In genomic region chr18:22658318-22658717, GRCh38 we compare ENCODE assay signal across 35 cellular contexts.
"Had no signal": no experiment of that assay in that cellular context is flagged by ENCODE, and none has a peak within 500 bp of the region (broad histone marks: within the 10 kb centered on the region; RNA-seq: fewer than 3 reads in every experiment).

No MANE protein-coding gene starts in this region.

- DNase-seq: Karpas-422, Kasumi-1, MG63, MM.1S, MV-4-11, NCI-H1048, NCI-H1092, NCI-H1092 treated with DMSO at 0.1 percent for 48 hours, NCI-H1105, NCI-H1105 treated with DMSO at 0.1 percent for 48 hours, NCI-H1417, NCI-H1417 treated with DMSO at 0.1 percent for 48 hours, NCI-H1436, NCI-H1436 treated with DMSO at 0.1 percent for 48 hours, NCI-H146, NCI-H1694, NCI-H1694 treated with DMSO at 0.1 percent for 48 hours, NCI-H187, NCI-H187 treated with DMSO at 0.1 percent for 48 hours, NCI-H1930, NCI-H2029, NCI-H2029 treated with DMSO at 0.1 percent for 48 hours, NCI-H2081, NCI-H2081 treated with DMSO at 0.1 percent for 48 hours, NCI-H2107, NCI-H2171, NCI-H2171 treated with DMSO at 0.1 percent for 48 hours, NCI-H2227 treated with DMSO at 0.1 percent for 48 hours, NCI-H226, NCI-H345, NCI-H446 treated with DMSO at 0.1 percent for 48 hours, NCI-H510A, NCI-H510A treated with DMSO at 0.1 percent for 48 hours, NCI-H524, NCI-H524 treated with DMSO at 0.1 percent for 48 hours had no signal

- H3K36me3 ChIP-seq: MG63 had no signal

- H3K27me3 ChIP-seq: MG63 had no signal

- H3K4me3 ChIP-seq: MG63 had no signal
